ENCODE assay signal across 1 cellular context in genomic region chr19:48332662-48333466, GRCh38.
A peak's percentile ranks its signal among the peaks of the same experiment; 100 is the strongest.
TF ChIP-seq lines count a peak whose summit lies in the region.

No MANE protein-coding gene starts in this region.

TF ChIP-seq in GM12878, 131 proteins besides CTCF, POLR2A, EP300 and RAD21 (continues in another document):
- TF ChIP-seq ELK1 (IDR thresholded peaks at IDR 0.05; ENCODE audit: low read depth, low read length) (no peak), PAX5 (IDR thresholded peaks at IDR 0.05; ENCODE audit: borderline replicate concordance, low read depth, low read length) (no peak), SIN3A (IDR thresholded peaks at IDR 0.05; ENCODE audit: low read depth, low read length) (peak; percentile 29; the same call in 1 of the 2 replicates), HDAC2 (IDR thresholded peaks at IDR 0.05) (no peak), E2F8 (IDR thresholded peaks at IDR 0.05; ENCODE audit: low read depth, partially characterized antibody) (peak; percentile 22), SREBF2 (IDR thresholded peaks at IDR 0.05; ENCODE audit: low read length) (no peak), CUX1 (IDR thresholded peaks at IDR 0.05; ENCODE audit: insufficient replicate concordance, low read depth, low read length) (no peak), TAF1 (IDR thresholded peaks at IDR 0.05; ENCODE audit: borderline replicate concordance, low read depth, low read length) (no peak), BACH1 (IDR thresholded peaks at IDR 0.05; ENCODE audit: borderline replicate concordance) (peak; percentile 44; the same call in 1 of the 2 replicates), TCF7 (IDR thresholded peaks at IDR 0.05; ENCODE audit: borderline replicate concordance) (no peak), NR2C1 (IDR thresholded peaks at IDR 0.05) (no peak), E4F1 (IDR thresholded peaks at IDR 0.05; ENCODE audit: borderline replicate concordance, partially characterized antibody) (peak; percentile 97), SUZ12 (IDR thresholded peaks at IDR 0.05; ENCODE audit: unreplicated experiment) (no peak), SKIL (IDR thresholded peaks at IDR 0.05; ENCODE audit: low read depth, poor library complexity, severe bottlenecking) (no peak), MEF2A (IDR thresholded peaks at IDR 0.05; ENCODE audit: insufficient read depth, low read depth, low read length) (no peak), SIX5 (IDR thresholded peaks at IDR 0.05; ENCODE audit: low read depth, low read length, severe bottlenecking) (no peak), CEBPB (IDR thresholded peaks at IDR 0.05; ENCODE audit: borderline replicate concordance in 1 of 2, low read depth in 2 of 2, low read length in 2 of 2) (no peak), EED (IDR thresholded peaks at IDR 0.05; ENCODE audit: low read depth) (no peak; the same call in 1 of the 2 replicates), FOS (IDR thresholded peaks at IDR 0.05; ENCODE audit: borderline replicate concordance, extremely low read depth, insufficient read length) (peak; percentile 65), CREM (IDR thresholded peaks at IDR 0.05; ENCODE audit: low read depth) (peak; percentile 46; the same call in 1 of the 2 replicates), ZNF217 (IDR thresholded peaks at IDR 0.05) (no peak), ZNF622 (IDR thresholded peaks at IDR 0.05) (no peak), MAX (IDR thresholded peaks at IDR 0.05; ENCODE audit: low read depth, low read length) (no peak; the same call in 1 of the 2 replicates), YBX1 (IDR thresholded peaks at IDR 0.05) (no peak), MYC (IDR thresholded peaks at IDR 0.05; ENCODE audit: insufficient read depth, insufficient read length, insufficient replicate concordance, low read length, severe bottlenecking) (no peak), FOXK2 (IDR thresholded peaks at IDR 0.05) (no peak), ZNF687 (IDR thresholded peaks at IDR 0.05) (peak; percentile 31; the same call in 1 of the 2 replicates), NFXL1 (IDR thresholded peaks at IDR 0.05; ENCODE audit: borderline replicate concordance) (no peak), RFX5 (IDR thresholded peaks at IDR 0.05; ENCODE audit: low read depth, low read length) (peak; percentile 84), GATAD2B (conservative IDR thresholded peaks at IDR 0.05; ENCODE audit: low read depth) (0 out of 2 replicates have a peak, but pooled peaks have one; percentile 56), HDGF (IDR thresholded peaks at IDR 0.05) (0 out of 2 replicates have a peak, but pooled peaks have one; percentile 78), HSF1 (IDR thresholded peaks at IDR 0.05; ENCODE audit: low read depth, low read length) (no peak), RAD51 (IDR thresholded peaks at IDR 0.05) (no peak), CREB1 (IDR thresholded peaks at IDR 0.05; ENCODE audit: low read depth) (peak; percentile 76)
